ENCODE assay signal across 9 cellular contexts in genomic region chr1:118617916-118618315, GRCh38.
"Had no signal": no experiment of that assay in that cellular context is flagged by ENCODE, and none has a peak within 500 bp of the region (broad histone marks: within the 10 kb centered on the region; RNA-seq: fewer than 3 reads in every experiment).

No MANE protein-coding gene starts in this region.

- H3K4me3 Mint-ChIP-seq: GM23338, H9, HFFc6 had no signal

- H3K4me1 ChIP-seq: HAP-1 had no signal

- DNase-seq: GM23248, GOT3, H7, H9, HCEC 1CT, HFFc6 had no signal

- H3K27ac Mint-ChIP-seq: GM23338, H9, HFFc6 had no signal

- H3K9me3 ChIP-seq: HAP-1 had no signal

- ATAC-seq: GM23338, HCT116 had no signal

- H3K36me3 ChIP-seq: HAP-1 had no signal

- H3K9me3 Mint-ChIP-seq: GM23338, HFFc6 had no signal

- H3K4me3 ChIP-seq: GM23248, GM23338, HAP-1 had no signal

- H3K4me1 Mint-ChIP-seq: GM23338, H9 had no signal

- H3K9ac ChIP-seq: GM23248 had no signal

- H3K27ac ChIP-seq: GM23248 had no signal
